ENCODE assay signal across 2 cellular contexts in genomic region chr1:7401814-7402547, GRCh38.
TF ChIP-seq lines count a peak whose summit lies in the region.

No MANE protein-coding gene starts in this region.

TF ChIP-seq in A549, 52 proteins besides CTCF, POLR2A, EP300 and RAD21 (continued from another document):
- TF ChIP-seq REST (IDR thresholded peaks at IDR 0.05) (no peak), PBX3 (IDR thresholded peaks at IDR 0.05) (peak; percentile 71), FOSL2 (IDR thresholded peaks at IDR 0.05) (peak; percentile 99), FOSL2 (CRISPR knock-in tag; IDR thresholded peaks at IDR 0.05) (peak; percentile 100), HOXB13 (CRISPR knock-in tag; IDR thresholded peaks at IDR 0.05; ENCODE audit: low read depth) (peak; percentile 16; the same call in 1 of the 2 replicates), RCOR1 (IDR thresholded peaks at IDR 0.05; ENCODE audit: low read depth, low read length) (no peak), ELK1 (IDR thresholded peaks at IDR 0.05; ENCODE audit: low read depth, low read length) (no peak), EHF (CRISPR knock-in tag; IDR thresholded peaks at IDR 0.05) (0 out of 2 replicates have a peak, but pooled peaks have one; percentile 12), CBX2 (IDR thresholded peaks at IDR 0.05; ENCODE audit: borderline replicate concordance, low read depth) (no peak), GATA3 (IDR thresholded peaks at IDR 0.05; ENCODE audit: borderline replicate concordance) (peak; percentile 98), TP53 (CRISPR knock-in tag; IDR thresholded peaks at IDR 0.05) (no peak), CHD2 (IDR thresholded peaks at IDR 0.05; ENCODE audit: low read length, partially characterized antibody) (no peak), RARB (CRISPR knock-in tag; IDR thresholded peaks at IDR 0.05) (no peak), MYC (IDR thresholded peaks at IDR 0.05; ENCODE audit: borderline replicate concordance, low read length) (no peak), FOXS1 (CRISPR knock-in tag; IDR thresholded peaks at IDR 0.05) (0 out of 2 replicates have a peak, but pooled peaks have one; percentile 22), HES2 (IDR thresholded peaks at IDR 0.05) (no peak), TFCP2L1 (CRISPR knock-in tag; IDR thresholded peaks at IDR 0.05) (no peak), EHMT2 (IDR thresholded peaks at IDR 0.05; ENCODE audit: low read depth) (no peak), NR3C1 (IDR thresholded peaks at IDR 0.05) (no peak), MAZ (IDR thresholded peaks at IDR 0.05; ENCODE audit: borderline replicate concordance, low read depth, low read length) (no peak), ZNF302 (CRISPR knock-in tag; IDR thresholded peaks at IDR 0.05) (no peak), HDAC2 (IDR thresholded peaks at IDR 0.05) (no peak), CHD4 (IDR thresholded peaks at IDR 0.05; ENCODE audit: borderline replicate concordance) (no peak), KDM1A (IDR thresholded peaks at IDR 0.05; ENCODE audit: low read depth) (no peak), MAX (IDR thresholded peaks at IDR 0.05) (peak; percentile 78), KDM5A (IDR thresholded peaks at IDR 0.05) (no peak), USF2 (IDR thresholded peaks at IDR 0.05) (no peak), HOXB5 (CRISPR knock-in tag; IDR thresholded peaks at IDR 0.05) (0 out of 2 replicates have a peak, but pooled peaks have one; percentile 22)

TF ChIP-seq in HEK293, 187 proteins besides CTCF, POLR2A, EP300 and RAD21 (continued from another document and continues in another):
- TF ChIP-seq ZSCAN4 (tag by site-specific recombination; IDR thresholded peaks at IDR 0.05) (peak; percentile 41; the same call in 1 of the 2 replicates), BCL6B (tag by site-specific recombination; IDR thresholded peaks at IDR 0.05) (no peak), PRDM6 (tag by site-specific recombination; IDR thresholded peaks at IDR 0.05) (peak; percentile 97), ZNF544 (tag by site-specific recombination; IDR thresholded peaks at IDR 0.05) (no peak), PBX3 (CRISPR knock-in tag; IDR thresholded peaks at IDR 0.05) (no peak), ZNF202 (tag by site-specific recombination; IDR thresholded peaks at IDR 0.05; ENCODE audit: borderline replicate concordance) (no peak), ZEB2 (tag by site-specific recombination; IDR thresholded peaks at IDR 0.05) (peak; percentile 90), ZNF324 (tag by site-specific recombination; IDR thresholded peaks at IDR 0.05) (peak; percentile 85; the same call in 1 of the 2 replicates), YY1 (tag by site-specific recombination; IDR thresholded peaks at IDR 0.05) (no peak), OSR2 (tag by site-specific recombination; IDR thresholded peaks at IDR 0.05) (peak; percentile 93), ZNF639 (tag by site-specific recombination; IDR thresholded peaks at IDR 0.05) (peak; percentile 98), ZNF10 (tag by site-specific recombination; IDR thresholded peaks at IDR 0.05) (no peak), ZNF692 (tag by site-specific recombination; IDR thresholded peaks at IDR 0.05) (peak; percentile 92), MYNN (tag by site-specific recombination; IDR thresholded peaks at IDR 0.05; ENCODE audit: borderline replicate concordance) (no peak), ZBTB7A (tag by site-specific recombination; IDR thresholded peaks at IDR 0.05; ENCODE audit: low read depth) (0 out of 2 replicates have a peak, but pooled peaks have one; percentile 56), SETDB1 (IDR thresholded peaks at IDR 0.05; ENCODE audit: insufficient read length, low read length) (no peak), ZNF155 (tag by site-specific recombination; IDR thresholded peaks at IDR 0.05) (no peak), ZNF26 (tag by site-specific recombination; IDR thresholded peaks at IDR 0.05) (no peak), ZNF132 (tag by site-specific recombination; IDR thresholded peaks at IDR 0.05; ENCODE audit: borderline replicate concordance) (no peak), ZNF18 (tag by site-specific recombination; IDR thresholded peaks at IDR 0.05) (no peak), ZFP37 (tag by site-specific recombination; IDR thresholded peaks at IDR 0.05) (peak; percentile 87), ZBTB8A (tag by site-specific recombination; IDR thresholded peaks at IDR 0.05) (no peak), ZNF404 (tag by site-specific recombination; IDR thresholded peaks at IDR 0.05) (no peak), ZNF169 (tag by site-specific recombination; IDR thresholded peaks at IDR 0.05) (peak; percentile 79; the same call in 1 of the 2 replicates), IKZF3 (tag by site-specific recombination; IDR thresholded peaks at IDR 0.05) (no peak; the same call in none of the 2 replicates), ZNF2 (tag by site-specific recombination; IDR thresholded peaks at IDR 0.05) (peak; percentile 56), ZNF391 (tag by site-specific recombination; IDR thresholded peaks at IDR 0.05; ENCODE audit: borderline replicate concordance, low read depth) (peak; percentile 88), ZNF76 (tag by site-specific recombination; IDR thresholded peaks at IDR 0.05; ENCODE audit: borderline replicate concordance, low read depth) (peak; percentile 32; the same call in 1 of the 2 replicates), ZFP41 (tag by site-specific recombination; IDR thresholded peaks at IDR 0.05; ENCODE audit: borderline replicate concordance) (no peak), ZNF350 (tag by site-specific recombination; IDR thresholded peaks at IDR 0.05) (no peak), ZNF146 (tag by site-specific recombination; IDR thresholded peaks at IDR 0.05) (no peak; the same call in 1 of the 2 replicates), PRDM2 (tag by site-specific recombination; IDR thresholded peaks at IDR 0.05; ENCODE audit: borderline replicate concordance) (no peak)
